ENCODE assay signal across 33 cellular contexts in the genomic region with DNA sequence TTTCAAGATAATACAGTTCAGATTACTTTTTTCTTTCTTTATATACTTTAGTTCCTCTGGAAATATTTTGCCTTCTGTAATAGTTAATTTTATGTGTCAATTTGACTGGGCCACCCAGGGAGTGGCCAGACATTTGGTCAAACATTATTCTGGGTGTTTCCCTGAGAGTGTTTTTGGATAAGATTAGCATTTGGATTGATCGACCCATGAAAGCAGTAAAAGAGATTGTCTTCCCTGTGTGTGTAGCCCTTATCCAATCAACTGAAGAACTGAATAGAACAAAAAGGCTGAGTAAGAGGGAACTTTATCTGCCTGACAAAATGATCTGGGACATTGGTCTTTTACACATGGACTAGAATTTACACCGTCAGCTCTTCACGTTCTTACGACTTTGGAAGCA.
"Had no signal": no experiment of that assay in that cellular context is flagged by ENCODE, and none has a peak within 500 bp of the region (broad histone marks: within the 10 kb centered on the region; RNA-seq: fewer than 3 reads in every experiment).

No MANE protein-coding gene starts in this region.

- H3K27ac ChIP-seq: ascending aorta, brain microvascular endothelial cell, breast epithelium, VCaP had no signal

- H3K36me3 ChIP-seq: ascending aorta, brain microvascular endothelial cell, breast epithelium had no signal

- H3K4me3 Mint-ChIP-seq: activated B cell treated with CpG ODN at 0.5 μM for 24 hours; activated CD4-positive, alpha-beta memory T cell treated with anti-CD3 and anti-CD28 coated beads, Interleukin-2, amount 10 ng/mL, durations not matched to agents 7 days and 5 days; activated CD4-positive, alpha-beta T cell treated with anti-CD3 and anti-CD28 coated beads for 36 hours; activated CD4-positive, alpha-beta T cell treated with anti-CD3 and anti-CD28 coated beads, Interleukin-2, amount 10 ng/mL, durations not matched to agents 7 days and 5 days; activated CD8-positive, alpha-beta memory T cell treated with anti-CD3 and anti-CD28 coated beads, Interleukin-2, amount 10 ng/mL, durations not matched to agents 7 days and 5 days; activated CD8-positive, alpha-beta T cell treated with anti-CD3 and anti-CD28 coated beads, Interleukin-2, amount 10 ng/mL, durations not matched to agents 7 days and 5 days; activated naive CD4-positive, alpha-beta T cell treated with anti-CD3 and anti-CD28 coated beads, Interleukin-2, amount 10 ng/mL, durations not matched to agents 7 days and 5 days; activated naive CD4-positive, alpha-beta T cell treated with anti-CD3 and anti-CD28 coated beads, Interleukin-2, amount 50 U/mL, for 24 hours; activated naive CD8-positive, alpha-beta T cell; activated naive CD8-positive, alpha-beta T cell treated with anti-CD3 and anti-CD28 coated beads, Interleukin-2, amount 10 ng/mL, durations not matched to agents 7 days and 5 days; activated naive CD8-positive, alpha-beta T cell treated with anti-CD3 and anti-CD28 coated beads, Interleukin-2, amount 50 U/mL, for 24 hours; activated T-cell treated with anti-CD3 and anti-CD28 coated beads, Interleukin-2, amount 50 U/mL, for 24 hours; T-cell; T-helper 17 cell had no signal

- H3K27me3 Mint-ChIP-seq: activated B cell treated with CpG ODN at 0.5 μM for 24 hours; activated CD4-positive, alpha-beta memory T cell treated with anti-CD3 and anti-CD28 coated beads, Interleukin-2, amount 10 ng/mL, durations not matched to agents 7 days and 5 days; activated CD4-positive, alpha-beta T cell treated with anti-CD3 and anti-CD28 coated beads for 36 hours; activated CD4-positive, alpha-beta T cell treated with anti-CD3 and anti-CD28 coated beads, Interleukin-2, amount 10 ng/mL, durations not matched to agents 7 days and 5 days; activated CD8-positive, alpha-beta memory T cell treated with anti-CD3 and anti-CD28 coated beads, Interleukin-2, amount 10 ng/mL, durations not matched to agents 7 days and 5 days; activated naive CD4-positive, alpha-beta T cell treated with anti-CD3 and anti-CD28 coated beads, Interleukin-2, amount 10 ng/mL, durations not matched to agents 7 days and 5 days; activated naive CD4-positive, alpha-beta T cell treated with anti-CD3 and anti-CD28 coated beads, Interleukin-2, amount 50 U/mL, for 24 hours; activated naive CD8-positive, alpha-beta T cell; activated naive CD8-positive, alpha-beta T cell treated with anti-CD3 and anti-CD28 coated beads, Interleukin-2, amount 10 ng/mL, durations not matched to agents 7 days and 5 days; activated naive CD8-positive, alpha-beta T cell treated with anti-CD3 and anti-CD28 coated beads, Interleukin-2, amount 50 U/mL, for 24 hours; activated T-cell treated with anti-CD3 and anti-CD28 coated beads, Interleukin-2, amount 50 U/mL, for 24 hours; T-cell; T-helper 17 cell had no signal

- H3K4me1 Mint-ChIP-seq: activated B cell treated with CpG ODN at 0.5 μM for 24 hours; activated CD4-positive, alpha-beta memory T cell treated with anti-CD3 and anti-CD28 coated beads, Interleukin-2, amount 10 ng/mL, durations not matched to agents 7 days and 5 days; activated CD4-positive, alpha-beta T cell treated with anti-CD3 and anti-CD28 coated beads for 36 hours; activated CD4-positive, alpha-beta T cell treated with anti-CD3 and anti-CD28 coated beads, Interleukin-2, amount 10 ng/mL, durations not matched to agents 7 days and 5 days; activated CD8-positive, alpha-beta memory T cell treated with anti-CD3 and anti-CD28 coated beads, Interleukin-2, amount 10 ng/mL, durations not matched to agents 7 days and 5 days; activated naive CD4-positive, alpha-beta T cell treated with anti-CD3 and anti-CD28 coated beads, Interleukin-2, amount 10 ng/mL, durations not matched to agents 7 days and 5 days; activated naive CD4-positive, alpha-beta T cell treated with anti-CD3 and anti-CD28 coated beads, Interleukin-2, amount 50 U/mL, for 24 hours; activated naive CD8-positive, alpha-beta T cell treated with anti-CD3 and anti-CD28 coated beads, Interleukin-2, amount 10 ng/mL, durations not matched to agents 7 days and 5 days; activated naive CD8-positive, alpha-beta T cell treated with anti-CD3 and anti-CD28 coated beads, Interleukin-2, amount 50 U/mL, for 24 hours; T-cell; T-helper 17 cell had no signal

- H3K27ac Mint-ChIP-seq: activated B cell treated with CpG ODN at 0.5 μM for 24 hours; activated CD4-positive, alpha-beta memory T cell treated with anti-CD3 and anti-CD28 coated beads, Interleukin-2, amount 10 ng/mL, durations not matched to agents 7 days and 5 days; activated CD4-positive, alpha-beta T cell treated with anti-CD3 and anti-CD28 coated beads for 36 hours; activated CD4-positive, alpha-beta T cell treated with anti-CD3 and anti-CD28 coated beads, Interleukin-2, amount 10 ng/mL, durations not matched to agents 7 days and 5 days; activated CD8-positive, alpha-beta memory T cell treated with anti-CD3 and anti-CD28 coated beads, Interleukin-2, amount 10 ng/mL, durations not matched to agents 7 days and 5 days; activated CD8-positive, alpha-beta T cell treated with anti-CD3 and anti-CD28 coated beads, Interleukin-2, amount 10 ng/mL, durations not matched to agents 7 days and 5 days; activated naive CD4-positive, alpha-beta T cell treated with anti-CD3 and anti-CD28 coated beads, Interleukin-2, amount 10 ng/mL, durations not matched to agents 7 days and 5 days; activated naive CD4-positive, alpha-beta T cell treated with anti-CD3 and anti-CD28 coated beads, Interleukin-2, amount 50 U/mL, for 24 hours; activated naive CD8-positive, alpha-beta T cell; activated naive CD8-positive, alpha-beta T cell treated with anti-CD3 and anti-CD28 coated beads, Interleukin-2, amount 10 ng/mL, durations not matched to agents 7 days and 5 days; activated naive CD8-positive, alpha-beta T cell treated with anti-CD3 and anti-CD28 coated beads, Interleukin-2, amount 50 U/mL, for 24 hours; activated T-cell treated with anti-CD3 and anti-CD28 coated beads, Interleukin-2, amount 50 U/mL, for 24 hours; activated T-helper 2 cell treated with anti-CD3 and anti-CD28 coated beads, Interferon-gamma antibody, Interleukin-2, Interleukin-4, amounts not matched to agents 10 μg/mL and 5 μg/mL and 100 μg/mL, durations not matched to agents 14 hours and 24 hours and 36 hours; T-cell; T-helper 17 cell had no signal

- H3K9me3 ChIP-seq: ascending aorta, breast epithelium had no signal

- H3K9me3 Mint-ChIP-seq: activated B cell treated with CpG ODN at 0.5 μM for 24 hours; activated naive CD4-positive, alpha-beta T cell treated with anti-CD3 and anti-CD28 coated beads, Interleukin-2, amount 50 U/mL, for 24 hours had no signal

- H3K4me3 ChIP-seq: ascending aorta, breast epithelium had no signal

- H3K36me3 Mint-ChIP-seq: activated CD8-positive, alpha-beta memory T cell treated with anti-CD3 and anti-CD28 coated beads, Interleukin-2, amount 10 ng/mL, durations not matched to agents 7 days and 5 days; activated naive CD4-positive, alpha-beta T cell treated with anti-CD3 and anti-CD28 coated beads, Interleukin-2, amount 10 ng/mL, durations not matched to agents 7 days and 5 days; activated naive CD4-positive, alpha-beta T cell treated with anti-CD3 and anti-CD28 coated beads, Interleukin-2, amount 50 U/mL, for 24 hours; activated naive CD8-positive, alpha-beta T cell; activated naive CD8-positive, alpha-beta T cell treated with anti-CD3 and anti-CD28 coated beads, Interleukin-2, amount 10 ng/mL, durations not matched to agents 7 days and 5 days; T-cell had no signal

- FAIRE-seq: TTC549 had no signal

- H3K27me3 ChIP-seq: ascending aorta, brain microvascular endothelial cell, breast epithelium had no signal

- H3K4me1 ChIP-seq: ascending aorta, breast epithelium had no signal

- ATAC-seq: activated CD4-positive, alpha-beta T cell treated with anti-CD3 and anti-CD28 coated beads for 36 hours; activated CD8-positive, alpha-beta memory T cell treated with anti-CD3 and anti-CD28 coated beads, Interleukin-2, amount 10 ng/mL, durations not matched to agents 7 days and 5 days; activated CD8-positive, alpha-beta T cell treated with anti-CD3 and anti-CD28 coated beads, Interleukin-2, amount 10 ng/mL, durations not matched to agents 7 days and 5 days; activated naive CD8-positive, alpha-beta T cell treated with anti-CD3 and anti-CD28 coated beads, Interleukin-2, amount 50 U/mL, for 24 hours; T-cell; T-helper 17 cell had no signal

- DNase-seq: activated B cell treated with CpG ODN at 0.5 μM for 24 hours; activated CD4-positive, alpha-beta memory T cell treated with anti-CD3 and anti-CD28 coated beads, Interleukin-2, amount 10 ng/mL, durations not matched to agents 7 days and 5 days; activated CD4-positive, alpha-beta T cell treated with anti-CD3 and anti-CD28 coated beads for 1 hour; activated CD4-positive, alpha-beta T cell treated with anti-CD3 and anti-CD28 coated beads for 36 hours; activated CD4-positive, alpha-beta T cell treated with anti-CD3 and anti-CD28 coated beads for 48 hours; activated CD4-positive, alpha-beta T cell treated with anti-CD3 and anti-CD28 coated beads, Interleukin-2, amount 10 ng/mL, durations not matched to agents 7 days and 5 days; activated CD4-positive, alpha-beta T cell treated with anti-CD3 and anti-CD28 coated beads, Interleukin-2, amount 50 U/mL, for 48 hours; activated CD8-positive, alpha-beta memory T cell treated with anti-CD3 and anti-CD28 coated beads for 24 hours; activated CD8-positive, alpha-beta memory T cell treated with anti-CD3 and anti-CD28 coated beads, Interleukin-2, amount 10 ng/mL, durations not matched to agents 7 days and 5 days; activated CD8-positive, alpha-beta memory T cell treated with anti-CD3 and anti-CD28 coated beads, Interleukin-2, amount 50 U/mL, for 48 hours; activated CD8-positive, alpha-beta T cell treated with anti-CD3 and anti-CD28 coated beads, Interleukin-2, amount 10 ng/mL, durations not matched to agents 7 days and 5 days; activated effector memory CD4-positive, alpha-beta T cell treated with Interleukin-2 at 50 U/mL for 16 hours; activated gamma-delta T cell; activated naive CD4-positive, alpha-beta T cell treated with anti-CD3 and anti-CD28 coated beads, Interleukin-2, amount 10 ng/mL, durations not matched to agents 7 days and 5 days; activated naive CD4-positive, alpha-beta T cell treated with Interleukin-2 at 50 U/mL for 16 hours; activated naive CD8-positive, alpha-beta T cell treated with anti-CD3 and anti-CD28 coated beads, Interleukin-2, amount 10 ng/mL, durations not matched to agents 7 days and 5 days; activated naive CD8-positive, alpha-beta T cell treated with anti-CD3 and anti-CD28 coated beads, Interleukin-2, amount 50 U/mL, for 24 hours; activated T-cell treated with anti-CD3 and anti-CD28 coated beads, Interleukin-2, amount 50 U/mL, for 24 hours; activated T-cell treated with anti-CD3 and anti-CD28 coated beads, Interleukin-2, amount 50 U/mL, for 48 hours; amygdala; anterior cingulate cortex; brain microvascular endothelial cell; central memory CD4-positive, alpha-beta T cell; T-cell; T-helper 17 cell; T1000 had no signal
